22 cellular contexts compared by ENCODE assay signal in the genomic region with DNA sequence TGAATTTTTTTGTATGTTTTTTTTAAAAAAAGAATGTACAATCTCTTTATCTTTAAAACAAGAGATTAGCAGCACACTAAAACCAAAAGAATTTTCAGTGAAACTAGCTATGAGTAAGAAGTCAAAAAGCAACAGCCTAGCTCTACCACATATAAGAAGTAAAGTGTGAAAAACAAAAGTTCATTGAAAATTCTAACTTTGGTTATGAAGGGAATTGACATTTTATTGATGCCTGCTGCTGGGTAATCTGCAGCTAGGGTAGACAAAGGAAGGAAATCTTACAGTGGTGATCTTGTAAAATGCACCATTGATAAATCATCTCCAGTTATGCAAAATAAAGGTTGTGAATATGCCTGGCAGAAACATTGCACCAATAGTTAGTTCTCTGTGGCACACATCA. TPM values are rescaled to one million over a fixed set of nuclear protein-coding genes. Genes with fewer than 3 reads are reported as not detected.
DNase-seq lines count a peak whose midpoint lies in the region; ATAC-seq, FAIRE-seq and TF ChIP-seq lines count a peak whose summit lies in the region.
"Had no signal": no experiment of that assay in that cellular context is flagged by ENCODE, and none has a peak within 500 bp of the region (broad histone marks: within the 10 kb centered on the region; RNA-seq: fewer than 3 reads in every experiment).

No MANE protein-coding gene starts in this region.

- no peak overlapping the region for H3K27ac ChIP-seq in keratinocyte (ENCODE audit: control insufficient read depth, insufficient read depth, low read length)
- H3K27ac ChIP-seq: A549, GM23248 had no signal

- H3K27me3 ChIP-seq in Loucy (ENCODE audit: insufficient read depth, low read length, poor library complexity, severe bottlenecking) = no peaks in the 10 kb centered on the region
- H3K27me3 ChIP-seq in keratinocyte (ENCODE audit: control insufficient read depth, extremely low read depth, insufficient read depth, low read length) = no peaks in the 10 kb centered on the region

- H3K4me2 ChIP-seq in Loucy (ENCODE audit: low read depth, low read length, poor library complexity, severe bottlenecking) (peak overlapping the region; percentile 44), keratinocyte (ENCODE audit: control insufficient read depth, extremely low read depth, insufficient read depth, low read depth, low read length) (no peak overlapping the region)
- H3K4me2 ChIP-seq: A549 had no signal

- TF ChIP-seq POLR2A in lower leg skin (IDR thresholded peaks at IDR 0.05) = no peak

- H3K36me3 Mint-ChIP-seq in activated T-cell treated with anti-CD3 and anti-CD28 coated beads, Interleukin-2, amount 50 U/mL, for 4 hours (ENCODE audit: insufficient read depth) = peaks cover 2% of the 10 kb centered on the region
- H3K36me3 Mint-ChIP-seq: CD14-positive monocyte; CD8-positive, alpha-beta T cell had no signal

- TF ChIP-seq CTCF in Loucy (conservative IDR thresholded peaks at IDR 0.05; ENCODE audit: low read length) = no peak; the same call in 1 of the 2 replicates
- TF ChIP-seq CTCF in keratinocyte (optimal IDR thresholded peaks at IDR 0.05 in 1 of 3, IDR thresholded peaks at IDR 0.05 in 1 of 3, conservative IDR thresholded peaks at IDR 0.05 in 1 of 3; ENCODE audit: extremely low read depth in 1 of 3, insufficient read depth in 2 of 3, low read length in 3 of 3) = no peak
- TF ChIP-seq CTCF in lower leg skin (IDR thresholded peaks at IDR 0.05) = no peak

- H3K4me3 ChIP-seq in Loucy (ENCODE audit: low read length, poor library complexity, severe bottlenecking) (no peak overlapping the region), keratinocyte (ENCODE audit: control insufficient read depth in 2 of 3, extremely low read depth in 1 of 3, insufficient read depth in 2 of 3, low read depth in 1 of 3, low read length in 3 of 3) (no peak overlapping the region), lower leg skin (ENCODE audit: low read depth, poor library complexity, severe bottlenecking) (no peak overlapping the region)
- H3K4me3 ChIP-seq: A549, GM23248 had no signal

- peaks cover 15% of the 10 kb centered on the region for H3K9me3 Mint-ChIP-seq in activated T-cell treated with anti-CD3 and anti-CD28 coated beads, Interleukin-2, amount 50 U/mL, for 4 hours

- H3K9ac ChIP-seq in Loucy (ENCODE audit: low read depth, low read length, poor library complexity, severe bottlenecking) (peak overlapping the region; percentile 7), keratinocyte (ENCODE audit: control insufficient read depth, extremely low read depth, insufficient read depth, low read length) (no peak overlapping the region)
- H3K9ac ChIP-seq: GM23248 had no signal

- ATAC-seq in activated T-cell treated with anti-CD3 and anti-CD28 coated beads, Interleukin-2, amount 50 U/mL, for 4 hours = peak; percentile 35 to 76
- ATAC-seq: A549; CD8-positive, alpha-beta T cell; HCT116 had no signal

- no peaks in the 10 kb centered on the region for H3F3A ChIP-seq in Loucy (ENCODE audit: low read depth)

- H3K36me3 ChIP-seq in Loucy (ENCODE audit: insufficient read depth, low read length) (no peaks in the 10 kb centered on the region), keratinocyte (ENCODE audit: control insufficient read depth in 2 of 2, extremely low read depth in 1 of 2, insufficient read depth in 2 of 2, low read length in 2 of 2) (no peaks in the 10 kb centered on the region)
- H3K36me3 ChIP-seq: BE2C had no signal

- intact Hi-C loops in lower leg skin (cut with DNase I; ENCODE audit: low total_unique reads) = no loop called here

- no peak overlapping the region for H3K4me3 Mint-ChIP-seq in activated T-cell treated with anti-CD3 and anti-CD28 coated beads, Interleukin-2, amount 50 U/mL, for 4 hours
- H3K4me3 Mint-ChIP-seq: CD14-positive monocyte; CD8-positive, alpha-beta T cell had no signal

- H3K4me1 Mint-ChIP-seq in activated T-cell treated with anti-CD3 and anti-CD28 coated beads, Interleukin-2, amount 50 U/mL, for 4 hours (ENCODE audit: low read depth) = no peaks in the 10 kb centered on the region
- H3K4me1 Mint-ChIP-seq: CD14-positive monocyte had no signal

- no peak for DNase-seq in activated T-cell treated with anti-CD3 and anti-CD28 coated beads, Interleukin-2, amount 50 U/mL, for 4 hours
- DNase-seq in activated T-cell treated with anti-CD3 and anti-CD28 coated beads for 4 hours (no peak), NCI-H226 (peak; percentile 18), keratinocyte (ENCODE audit: low read depth, low spot score) (no peak), lower leg skin (ENCODE audit: low spot score in 2 of 2) (no peak), NCI-H526 (lab: John Stamatoyannopoulos, UW) (no peak)
- DNase-seq: BE2C; CD8-positive, alpha-beta T cell; COR-L47; DMS153; DMS79 treated with DMSO at 0.1 percent for 48 hours; EL; GM23248 had no signal

- H4K20me1 ChIP-seq in Loucy (ENCODE audit: insufficient read depth, low read length, poor library complexity, severe bottlenecking) = no peaks in the 10 kb centered on the region
- H4K20me1 ChIP-seq in keratinocyte (ENCODE audit: control insufficient read depth, extremely low read depth, insufficient read depth, low read length) = no peaks in the 10 kb centered on the region

- peak; percentile 61 for FAIRE-seq in keratinocyte (lab: Jason Lieb, UNC)
- FAIRE-seq: A549, D721Med, G401.6, GM12891, H54 had no signal

- H2AFZ ChIP-seq in Loucy (ENCODE audit: low read length) (peak overlapping the region; percentile 37), keratinocyte (ENCODE audit: control insufficient read depth, low read length) (no peak overlapping the region)
- H2AFZ ChIP-seq: GM23248 had no signal

- peaks cover 5% of the 10 kb centered on the region; the same call in 1 of the 2 replicates for H3K9me3 ChIP-seq in Loucy (ENCODE audit: insufficient read depth, low read depth, low read length)
- no peaks in the 10 kb centered on the region for H3K9me3 ChIP-seq in keratinocyte (ENCODE audit: control insufficient read depth, low read depth, low read length)
- H3K9me3 ChIP-seq: A549, BE2C had no signal

- dilution Hi-C loops in keratinocyte (cut with MboI; ENCODE audit: extremely low pct_ligation_motif_present, low sequenced_read_pairs) = no loop called here

- H3K9me2 ChIP-seq in Loucy (replicated peaks; ENCODE audit: low read depth, low read length) = no peaks in the 10 kb centered on the region

- peaks cover 18% of the 10 kb centered on the region for H3K4me1 ChIP-seq in Loucy (ENCODE audit: insufficient read depth, low read length, poor library complexity, severe bottlenecking)
- no peaks in the 10 kb centered on the region for H3K4me1 ChIP-seq in keratinocyte (ENCODE audit: control insufficient read depth, extremely low read depth, insufficient read depth, low read length)
- H3K4me1 ChIP-seq: A549, BE2C had no signal

- H3K79me2 ChIP-seq in Loucy (ENCODE audit: insufficient read depth, low read length) = no peaks in the 10 kb centered on the region
- H3K79me2 ChIP-seq in keratinocyte (ENCODE audit: control insufficient read depth, insufficient read depth, low read length) = no peaks in the 10 kb centered on the region

- no peaks in the 10 kb centered on the region for H3K9me1 ChIP-seq in keratinocyte (ENCODE audit: control insufficient read depth, extremely low read depth, insufficient read depth, low read length)

- H3K27me3 Mint-ChIP-seq in activated T-cell treated with anti-CD3 and anti-CD28 coated beads, Interleukin-2, amount 50 U/mL, for 4 hours (ENCODE audit: low read depth) = peaks cover 7% of the 10 kb centered on the region

RNA-seq across cellular contexts. Expression of gene FOXB1, which starts 37.8 kb away (rescaled TPM):
- total RNA-seq in activated T-cell treated with anti-CD3 and anti-CD28 coated beads, Interleukin-2, amount 50 U/mL, for 4 hours = under 1 TPM; 0.26 to 0.46 (median 0.27) TPM
- polyA plus RNA-seq in keratinocyte = not detected in 3 replicates
- polyA plus RNA-seq in keratinocyte (2011; ENCODE audit: low read depth) = not detected
- not detected in 2 replicates for polyA plus RNA-seq in keratinocyte (2011; cell fraction: cytosol; rRNA removed)
- not detected in 2 replicates for polyA plus RNA-seq in keratinocyte (2011; cell fraction: nucleus; rRNA removed)
- polyA plus RNA-seq in keratinocyte (2012; ENCODE audit: low replicate concordance) = not detected in 2 replicates
- not detected in 3 replicates for polyA minus RNA-seq in keratinocyte
- polyA minus RNA-seq in keratinocyte (2011; cell fraction: cytosol; rRNA and poly(A)+ RNA removed) = not detected
- not detected in 2 replicates for polyA minus RNA-seq in keratinocyte (2011; cell fraction: nucleus; rRNA and poly(A)+ RNA removed)
- total RNA-seq in lower leg skin = not detected
- total RNA-seq: CD8-positive, alpha-beta T cell; GM23248 had no signal
- polyA plus RNA-seq: A549, AG04450, CD14-positive monocyte, GM23248 had no signal
